21 cellular contexts compared by ENCODE assay signal in the genomic region with DNA sequence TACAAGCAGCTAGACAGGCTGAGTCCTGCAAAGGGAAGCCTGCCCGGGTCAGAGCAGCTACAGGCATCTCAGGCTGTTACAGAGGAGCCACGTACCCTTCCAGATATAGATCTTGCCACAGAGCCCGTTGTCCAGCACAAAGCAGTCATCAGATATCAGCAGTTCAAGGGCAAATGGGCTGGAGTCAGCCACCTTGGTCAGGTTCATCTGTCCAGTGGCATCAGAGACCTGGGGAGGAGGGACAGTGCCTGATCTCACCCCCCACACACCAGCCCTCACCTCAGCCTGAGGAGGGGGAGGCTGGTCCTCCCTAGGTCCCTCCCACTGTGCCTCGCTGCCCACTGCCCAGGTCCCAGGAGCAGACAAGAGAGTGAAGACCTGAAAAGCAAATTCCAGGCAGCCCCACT. TPM values are rescaled to one million over a fixed set of nuclear protein-coding genes. Genes with fewer than 3 reads are reported as not detected.
DNase-seq lines count a peak whose midpoint lies in the region; ATAC-seq, FAIRE-seq and TF ChIP-seq lines count a peak whose summit lies in the region.
"Had no signal": no experiment of that assay in that cellular context is flagged by ENCODE, and none has a peak within 500 bp of the region (broad histone marks: within the 10 kb centered on the region; RNA-seq: fewer than 3 reads in every experiment).

No MANE protein-coding gene starts in this region.

- no peak overlapping the region for H2AFZ ChIP-seq in HepG2 (ENCODE audit: low read length)
- H2AFZ ChIP-seq in MM.1S (ENCODE audit: low read length): no peak overlapping the region
- H2AFZ ChIP-seq: neural progenitor cell had no signal

- intact Hi-C loops in HepG2 (cut with micrococcal nuclease; ENCODE audit: unreplicated experiment) (no loop called here), spleen (cut with DNase I; ENCODE audit: low total_unique reads) (no loop called here)

- H3K4me2 ChIP-seq in BLaER1 (no peak overlapping the region), HepG2 (ENCODE audit: low read depth, low read length) (no peak overlapping the region), MM.1S (ENCODE audit: low read depth, low read length) (no peak overlapping the region)
- H3K4me2 ChIP-seq: neural progenitor cell had no signal

- H4K20me1 ChIP-seq in BLaER1: no peaks in the 10 kb centered on the region
- H4K20me1 ChIP-seq in HepG2 (ENCODE audit: insufficient read depth, low read length): no peaks in the 10 kb centered on the region
- H4K20me1 ChIP-seq in MM.1S (ENCODE audit: insufficient read depth, low read length): no peaks in the 10 kb centered on the region

- TF ChIP-seq POLR2A in HepG2 (IDR thresholded peaks at IDR 0.05; ENCODE audit: insufficient read depth in 1 of 2, low read depth in 2 of 2, low read length in 2 of 2) (no peak), spleen (IDR thresholded peaks at IDR 0.05) (no peak)

- POLR2A ChIA-PET in HepG2 (lab: Yijun Ruan, JAX): interaction anchor here (1.5 to 1.6 kb wide), 2 partner anchors 21 to 163 kb away, joined by 5 to 6 read pairs; partner anchors contain the start of genes GGCX and SH2D6

- peak overlapping the region; percentile 14; the same call in 1 of the 2 replicates for H3K27ac ChIP-seq in BLaER1
- no peak overlapping the region for H3K27ac ChIP-seq in RWPE2 (ENCODE audit: poor library complexity, severe bottlenecking)
- H3K27ac ChIP-seq in HepG2 (ENCODE audit: extremely low read length, insufficient read depth, low read length): no peak overlapping the region
- peak overlapping the region in 1 of 8 donors; percentile 7 for H3K27ac ChIP-seq in spleen
- H3K27ac ChIP-seq in MM.1S (ENCODE audit: low read length): no peak overlapping the region
- H3K27ac ChIP-seq: neural progenitor cell, SJCRH30 had no signal

- peaks cover 13% of the 10 kb centered on the region; the same call in 1 of the 2 replicates for H3F3A ChIP-seq in MM.1S (ENCODE audit: insufficient read depth, low read length)

- H3K9me3 ChIP-seq in BLaER1 (no peaks in the 10 kb centered on the region), RWPE2 (ENCODE audit: severe bottlenecking) (no peaks in the 10 kb centered on the region), HepG2 (ENCODE audit: low read length) (no peaks in the 10 kb centered on the region), spleen (peaks cover 0 to 4% (median 0%) of the 10 kb centered on the region in 8 donors), MM.1S (replicated peaks; ENCODE audit: insufficient read depth, low read length) (no peaks in the 10 kb centered on the region)

- CTCF ChIA-PET in HepG2 (lab: Yijun Ruan, JAX; ENCODE audit: low intra/inter-chr PET ratio, low total read pairs): no interaction called here

- H3K27me3 ChIP-seq in BLaER1: no peaks in the 10 kb centered on the region
- no peaks in the 10 kb centered on the region for H3K27me3 ChIP-seq in RWPE2 (ENCODE audit: insufficient read depth, poor library complexity, severe bottlenecking)
- no peaks in the 10 kb centered on the region for H3K27me3 ChIP-seq in HepG2 (ENCODE audit: control insufficient read depth in 1 of 2, insufficient read depth in 2 of 2, low read length in 2 of 2)
- no peaks in the 10 kb centered on the region for H3K27me3 ChIP-seq in spleen (replicated peaks in 1 of 7)
- no peaks in the 10 kb centered on the region for H3K27me3 ChIP-seq in MM.1S (replicated peaks; ENCODE audit: insufficient read depth, low read length)
- H3K27me3 ChIP-seq: neural progenitor cell, SJCRH30 had no signal

- no TSS peak for BruUV-seq in HepG2 (replicated peaks; lab: Mats Ljungman, UMichigan)

- H3K36me3 ChIP-seq in BLaER1 (peaks cover 83% of the 10 kb centered on the region), RWPE2 (ENCODE audit: low read depth) (peaks cover 76% of the 10 kb centered on the region), HepG2 (replicated peaks in 1 of 2; ENCODE audit: control insufficient read depth in 1 of 2, insufficient read depth in 2 of 2, low read length in 2 of 2) (no peaks in the 10 kb centered on the region), spleen (peaks cover 0 to 90% (median 19%) of the 10 kb centered on the region in 6 donors), MM.1S (replicated peaks; ENCODE audit: insufficient read depth, low read length) (no peaks in the 10 kb centered on the region)
- H3K36me3 ChIP-seq: neural progenitor cell, SJCRH30 had no signal

- H3K9ac ChIP-seq in BLaER1: 0 out of 2 replicates have a peak overlapping the region, but pooled peaks have one; percentile 12
- no peak overlapping the region for H3K9ac ChIP-seq in HepG2 (ENCODE audit: insufficient read depth, low read depth, low read length)
- no peak overlapping the region for H3K9ac ChIP-seq in MM.1S (ENCODE audit: low read length)
- H3K9ac ChIP-seq: neural progenitor cell had no signal

- TF ChIP-seq RAD21 in HepG2 (CRISPR knock-in tag; IDR thresholded peaks at IDR 0.05): no peak

- no peaks in the 10 kb centered on the region for H3K79me2 ChIP-seq in HepG2 (ENCODE audit: insufficient read depth, low read length)
- H3K79me2 ChIP-seq in MM.1S (ENCODE audit: low read length): no peaks in the 10 kb centered on the region

- H3K9me2 ChIP-seq in MM.1S (replicated peaks; ENCODE audit: insufficient read depth, low read length): no peaks in the 10 kb centered on the region

- no peak for FAIRE-seq in HepG2 (lab: Jason Lieb, UNC)
- FAIRE-seq: endometrium, H1 had no signal

- in situ Hi-C loops in HepG2 (cut with HindIII; ENCODE audit: extremely low pct_ligation_motif_present, low pct_unique_long_range_greater_than_20kb): no loop called here

- TF ChIP-seq EP300 in HepG2 (IDR thresholded peaks at IDR 0.05; ENCODE audit: low read depth in 2 of 2, low read length in 2 of 2): no peak
- TF ChIP-seq EP300 in HepG2 (CRISPR knock-in tag; IDR thresholded peaks at IDR 0.05; ENCODE audit: borderline replicate concordance): no peak

- ATAC-seq in RWPE2 (ENCODE audit: low read depth) (no peak), HepG2 (peak; percentile 11; the same call in 1 of the 3 replicates)
- ATAC-seq: PC-3 had no signal

- H3K4me3 ChIP-seq in BLaER1: no peak overlapping the region
- no peak overlapping the region for H3K4me3 ChIP-seq in RWPE2 (ENCODE audit: severe bottlenecking)
- H3K4me3 ChIP-seq in HepG2 (replicated peaks in 1 of 3; ENCODE audit: insufficient read depth in 1 of 3, low read depth in 2 of 3, low read length in 3 of 3): no peak overlapping the region
- no peak overlapping the region for H3K4me3 ChIP-seq in spleen
- H3K4me3 ChIP-seq in MM.1S (ENCODE audit: low read length): no peak overlapping the region
- H3K4me3 ChIP-seq: neural progenitor cell, SJCRH30 had no signal

- DNase-seq in RWPE2 (ENCODE audit: low spot score): peak; percentile 30
- no peak for DNase-seq in HepG2 (ENCODE audit: low spot score)
- DNase-seq in spleen: peak; percentile 64
- no peak for DNase-seq in NOMO-1 treated with dmso at 0.1 percent for 144 hours (lab: John Stamatoyannopoulos, UW; ENCODE audit: unreplicated experiment)
- DNase-seq in D341Med (ENCODE audit: low spot score): no peak
- DNase-seq in MM.1S: no peak
- DNase-seq in activated naive CD4-positive, alpha-beta T cell (lab: John Stamatoyannopoulos, UW): no peak
- DNase-seq: activated CD4-positive, alpha-beta T cell treated with anti-CD3 and anti-CD28 coated beads, Interleukin-2, amount 10 ng/mL, durations not matched to agents 7 days and 5 days; CD4-positive, CD25-positive, alpha-beta regulatory T cell; NCI-H1048; NCI-H187 treated with DMSO at 0.1 percent for 48 hours; NCI-H2227 treated with DMSO at 0.1 percent for 48 hours; NCI-H82; PC-3; SJCRH30; stimulated activated CD4-positive, alpha-beta T cell treated with anti-CD3 and anti-CD28 coated beads, Interleukin-4, amount 100 ng/mL, for 4 hours; stimulated activated naive CD8-positive, alpha-beta T cell treated with anti-CD3 and anti-CD28 coated beads, Interleukin-15, amount 100 ng/mL, for 72 hours had no signal

- H3K4me1 ChIP-seq in BLaER1 (peaks cover 33% of the 10 kb centered on the region), RWPE2 (ENCODE audit: insufficient read depth, poor library complexity, severe bottlenecking) (no peaks in the 10 kb centered on the region), HepG2 (ENCODE audit: insufficient read depth, low read length) (peaks cover 38% of the 10 kb centered on the region), spleen (peaks cover 0 to 23% (median 9%) of the 10 kb centered on the region in 6 donors), MM.1S (ENCODE audit: low read length) (peaks cover 16% of the 10 kb centered on the region)
- H3K4me1 ChIP-seq: neural progenitor cell, SJCRH30 had no signal

- 25% methylated on average over 2 of the region's 4 CpGs for WGBS in HepG2 (ENCODE audit: low lambda C conversion rate)
- 77 to 93% (median 84%) methylated on average over 3 to 4 of the region's 4 CpGs for WGBS in spleen, 5 donors

- no peak for TF ChIP-seq CTCF in RWPE2 (IDR thresholded peaks at IDR 0.05; ENCODE audit: poor library complexity, severe bottlenecking)
- TF ChIP-seq CTCF in HepG2 (CRISPR knock-in tag; IDR thresholded peaks at IDR 0.05): no peak
- no peak for TF ChIP-seq CTCF in spleen (IDR thresholded peaks at IDR 0.05 in 8 of 11, conservative IDR thresholded peaks at IDR 0.05 in 3 of 11)
- TF ChIP-seq CTCF in MM.1S (IDR thresholded peaks at IDR 0.05; ENCODE audit: low read length): no peak

RNA-seq across cellular contexts. Expression of gene CAPG, which starts 12.2 kb away (rescaled TPM):
- total RNA-seq in HepG2 (2016; rRNA removed; fragmentation: Illumina TruSeq; extraction: Trizol) (18.2 and 26.5 TPM in 2 replicates), spleen (10 to 100 TPM; 31.1 to 62.6 (median 47.1) TPM)
- total RNA-seq in HepG2 (2016; cell fraction: cytosol; rRNA removed; fragmentation: Illumina TruSeq; extraction: Trizol; ENCODE audit: low read depth): 3.5 and 5.7 TPM in 2 replicates
- 22.4 and 25.2 TPM in 2 replicates for total RNA-seq in HepG2 (2016; cell fraction: insoluble cytoplasmic fraction; rRNA removed; fragmentation: Illumina TruSeq; extraction: Trizol)
- total RNA-seq in HepG2 (2016; cell fraction: membrane; rRNA removed; fragmentation: Illumina TruSeq; extraction: Trizol): 7.7 TPM in 2 replicates
- total RNA-seq in HepG2 (2016; cell fraction: nucleus; rRNA removed; fragmentation: Illumina TruSeq; extraction: Trizol): 6.2 and 8.8 TPM in 2 replicates
- polyA plus RNA-seq in HepG2 (2011; rRNA removed) (10.6 and 12.7 TPM in 2 replicates), spleen (100 to 1,000 TPM in 2 of 3 donors, 10 to 100 TPM in 1; 74.6 to 196 (median 115) TPM)
- 7.9 and 13.0 TPM in 2 replicates for polyA plus RNA-seq in HepG2 (2011; cell fraction: cytosol; rRNA removed)
- polyA plus RNA-seq in HepG2 (2011; cell fraction: nucleus; rRNA removed): 6.3 and 7.4 TPM in 2 replicates
- 6.7 and 7.8 TPM in 2 replicates for polyA plus RNA-seq in HepG2 (2012)
- 2.9 and 4.2 TPM in 2 replicates for polyA plus RNA-seq in HepG2 (2016; cell fraction: cytosol; fragmentation: Illumina TruSeq; extraction: Trizol; ENCODE audit: low read depth)
- 18.1 and 22.6 TPM in 2 replicates for polyA plus RNA-seq in HepG2 (2016; cell fraction: insoluble cytoplasmic fraction; fragmentation: Illumina TruSeq; extraction: Trizol; ENCODE audit: low read depth)
- polyA plus RNA-seq in HepG2 (2016; cell fraction: membrane; fragmentation: Illumina TruSeq; extraction: Trizol; ENCODE audit: low read depth): 3.2 and 4.7 TPM in 2 replicates
- 11.5 and 13.0 TPM in 2 replicates for polyA plus RNA-seq in HepG2 (2016; cell fraction: nucleus; fragmentation: Illumina TruSeq; extraction: Trizol; ENCODE audit: insufficient read depth, low read depth)
- polyA minus RNA-seq in HepG2 (2011; rRNA and poly(A)+ RNA removed; ENCODE audit: low replicate concordance): 9.5 and 243 TPM in 2 replicates
- 5.7 and 10.2 TPM in 2 replicates for polyA minus RNA-seq in HepG2 (2011; cell fraction: cytosol; rRNA and poly(A)+ RNA removed)
- polyA minus RNA-seq in HepG2 (2011; cell fraction: nucleus; rRNA and poly(A)+ RNA removed): 3.7 and 5.7 TPM in 2 replicates

RNA-seq across cellular contexts. Expression of gene SH2D6, which starts 20.6 kb away (rescaled TPM):
- total RNA-seq in HepG2 (2016; rRNA removed; fragmentation: Illumina TruSeq; extraction: Trizol) (0.11 and 0.29 TPM in 2 replicates), spleen (under 1 TPM in 1 of 7 donors, not detected in 6; 0.94 TPM)
- total RNA-seq in HepG2 (2016; cell fraction: cytosol; rRNA removed; fragmentation: Illumina TruSeq; extraction: Trizol; ENCODE audit: low read depth): 1.1 and 1.3 TPM in 2 replicates
- total RNA-seq in HepG2 (2016; cell fraction: insoluble cytoplasmic fraction; rRNA removed; fragmentation: Illumina TruSeq; extraction: Trizol): 0.41 TPM in 1 of 2 replicates, not detected in the other
- total RNA-seq in HepG2 (2016; cell fraction: membrane; rRNA removed; fragmentation: Illumina TruSeq; extraction: Trizol): 1.6 and 1.9 TPM in 2 replicates
- 0.93 and 1.0 TPM in 2 replicates for total RNA-seq in HepG2 (2016; cell fraction: nucleus; rRNA removed; fragmentation: Illumina TruSeq; extraction: Trizol)
- polyA plus RNA-seq in HepG2 (2011; rRNA removed) (0.18 and 0.26 TPM in 2 replicates), spleen (under 1 TPM in 1 of 3 donors, not detected in 2; 0.20 TPM)
- polyA plus RNA-seq in HepG2 (2011; cell fraction: cytosol; rRNA removed): 0.08 and 0.21 TPM in 2 replicates
- polyA plus RNA-seq in HepG2 (2011; cell fraction: nucleus; rRNA removed): 0.19 and 0.51 TPM in 2 replicates
- not detected in 2 replicates for polyA plus RNA-seq in HepG2 (2012)
- not detected in 2 replicates for polyA plus RNA-seq in HepG2 (2016; cell fraction: cytosol; fragmentation: Illumina TruSeq; extraction: Trizol; ENCODE audit: low read depth)
- not detected in 2 replicates for polyA plus RNA-seq in HepG2 (2016; cell fraction: insoluble cytoplasmic fraction; fragmentation: Illumina TruSeq; extraction: Trizol; ENCODE audit: low read depth)
- polyA plus RNA-seq in HepG2 (2016; cell fraction: membrane; fragmentation: Illumina TruSeq; extraction: Trizol; ENCODE audit: low read depth): 0.26 and 0.30 TPM in 2 replicates
- 1.2 TPM in 1 of 2 replicates, not detected in the other for polyA plus RNA-seq in HepG2 (2016; cell fraction: nucleus; fragmentation: Illumina TruSeq; extraction: Trizol; ENCODE audit: insufficient read depth, low read depth)
- 0.74 and 1.7 TPM in 2 replicates for polyA minus RNA-seq in HepG2 (2011; rRNA and poly(A)+ RNA removed; ENCODE audit: low replicate concordance)
- polyA minus RNA-seq in HepG2 (2011; cell fraction: cytosol; rRNA and poly(A)+ RNA removed): 0.69 and 1.3 TPM in 2 replicates
- 0.77 and 1.6 TPM in 2 replicates for polyA minus RNA-seq in HepG2 (2011; cell fraction: nucleus; rRNA and poly(A)+ RNA removed)
- total RNA-seq: H1, PC-3 had no signal
- polyA plus RNA-seq: CD4-positive, CD25-positive, alpha-beta regulatory T cell had no signal

RNA-seq across cellular contexts. Expression of gene ELMOD3, which starts 43.4 kb away (rescaled TPM):
- total RNA-seq in HepG2 (2016; rRNA removed; fragmentation: Illumina TruSeq; extraction: Trizol) (10.3 and 13.3 TPM in 2 replicates), spleen (10 to 100 TPM; 21.0 to 38.0 (median 24.5) TPM)
- total RNA-seq in HepG2 (2016; cell fraction: cytosol; rRNA removed; fragmentation: Illumina TruSeq; extraction: Trizol; ENCODE audit: low read depth): 6.9 and 7.5 TPM in 2 replicates
- total RNA-seq in HepG2 (2016; cell fraction: insoluble cytoplasmic fraction; rRNA removed; fragmentation: Illumina TruSeq; extraction: Trizol): 10.3 and 15.0 TPM in 2 replicates
- total RNA-seq in HepG2 (2016; cell fraction: membrane; rRNA removed; fragmentation: Illumina TruSeq; extraction: Trizol): 8.8 and 9.5 TPM in 2 replicates
- 16.6 and 22.7 TPM in 2 replicates for total RNA-seq in HepG2 (2016; cell fraction: nucleus; rRNA removed; fragmentation: Illumina TruSeq; extraction: Trizol)
- polyA plus RNA-seq in HepG2 (2011; rRNA removed) (19.5 and 21.4 TPM in 2 replicates), spleen (10 to 100 TPM; 14.4 to 28.0 (median 23.9) TPM)
- polyA plus RNA-seq in HepG2 (2011; cell fraction: cytosol; rRNA removed): 11.0 and 11.1 TPM in 2 replicates
- polyA plus RNA-seq in HepG2 (2011; cell fraction: nucleus; rRNA removed): 56.3 and 61.9 TPM in 2 replicates
- polyA plus RNA-seq in HepG2 (2012): 9.6 and 10.3 TPM in 2 replicates
- polyA plus RNA-seq in HepG2 (2016; cell fraction: cytosol; fragmentation: Illumina TruSeq; extraction: Trizol; ENCODE audit: low read depth): 2.4 and 3.2 TPM in 2 replicates
- 9.4 TPM in 2 replicates for polyA plus RNA-seq in HepG2 (2016; cell fraction: insoluble cytoplasmic fraction; fragmentation: Illumina TruSeq; extraction: Trizol; ENCODE audit: low read depth)
- 6.4 and 6.6 TPM in 2 replicates for polyA plus RNA-seq in HepG2 (2016; cell fraction: membrane; fragmentation: Illumina TruSeq; extraction: Trizol; ENCODE audit: low read depth)
- polyA plus RNA-seq in HepG2 (2016; cell fraction: nucleus; fragmentation: Illumina TruSeq; extraction: Trizol; ENCODE audit: insufficient read depth, low read depth): 34.9 and 37.5 TPM in 2 replicates
- polyA minus RNA-seq in HepG2 (2011; rRNA and poly(A)+ RNA removed; ENCODE audit: low replicate concordance): 14.8 and 18.1 TPM in 2 replicates
- polyA minus RNA-seq in HepG2 (2011; cell fraction: cytosol; rRNA and poly(A)+ RNA removed): 3.2 and 4.1 TPM in 2 replicates
- 19.1 and 24.5 TPM in 2 replicates for polyA minus RNA-seq in HepG2 (2011; cell fraction: nucleus; rRNA and poly(A)+ RNA removed)

RNA-seq across cellular contexts. Expression of gene RETSAT, which starts 43.6 kb away (rescaled TPM):
- total RNA-seq in HepG2 (2016; rRNA removed; fragmentation: Illumina TruSeq; extraction: Trizol): 17.2 and 46.7 TPM in 2 replicates
- total RNA-seq in HepG2 (2016; cell fraction: cytosol; rRNA removed; fragmentation: Illumina TruSeq; extraction: Trizol; ENCODE audit: low read depth): 10.9 and 12.3 TPM in 2 replicates
- 18.1 and 44.6 TPM in 2 replicates for total RNA-seq in HepG2 (2016; cell fraction: insoluble cytoplasmic fraction; rRNA removed; fragmentation: Illumina TruSeq; extraction: Trizol)
- 15.7 and 17.3 TPM in 2 replicates for total RNA-seq in HepG2 (2016; cell fraction: membrane; rRNA removed; fragmentation: Illumina TruSeq; extraction: Trizol)
- 50.8 and 58.5 TPM in 2 replicates for total RNA-seq in HepG2 (2016; cell fraction: nucleus; rRNA removed; fragmentation: Illumina TruSeq; extraction: Trizol)
- polyA plus RNA-seq in HepG2 (2011; rRNA removed): 61.0 and 88.0 TPM in 2 replicates
- polyA plus RNA-seq in HepG2 (2011; cell fraction: cytosol; rRNA removed): 45.6 and 61.3 TPM in 2 replicates
- polyA plus RNA-seq in HepG2 (2011; cell fraction: nucleus; rRNA removed): 145 and 168 TPM in 2 replicates
- polyA plus RNA-seq in HepG2 (2012): 76.9 and 78.5 TPM in 2 replicates
- 4.6 and 4.8 TPM in 2 replicates for polyA plus RNA-seq in HepG2 (2016; cell fraction: cytosol; fragmentation: Illumina TruSeq; extraction: Trizol; ENCODE audit: low read depth)
- polyA plus RNA-seq in HepG2 (2016; cell fraction: insoluble cytoplasmic fraction; fragmentation: Illumina TruSeq; extraction: Trizol; ENCODE audit: low read depth): 15.6 and 17.6 TPM in 2 replicates
- 9.2 and 10.8 TPM in 2 replicates for polyA plus RNA-seq in HepG2 (2016; cell fraction: membrane; fragmentation: Illumina TruSeq; extraction: Trizol; ENCODE audit: low read depth)
- 96.7 and 99.7 TPM in 2 replicates for polyA plus RNA-seq in HepG2 (2016; cell fraction: nucleus; fragmentation: Illumina TruSeq; extraction: Trizol; ENCODE audit: insufficient read depth, low read depth)
- 163 and 207 TPM in 2 replicates for polyA minus RNA-seq in HepG2 (2011; rRNA and poly(A)+ RNA removed; ENCODE audit: low replicate concordance)
- 39.9 and 52.7 TPM in 2 replicates for polyA minus RNA-seq in HepG2 (2011; cell fraction: cytosol; rRNA and poly(A)+ RNA removed)
- polyA minus RNA-seq in HepG2 (2011; cell fraction: nucleus; rRNA and poly(A)+ RNA removed): 60.9 and 82.7 TPM in 2 replicates
- total RNA-seq in spleen: 10 to 100 TPM; 18.7 to 35.7 (median 28.3) TPM
- polyA plus RNA-seq in spleen: 10 to 100 TPM in 1 of 3 donors, 1 to 10 TPM in 2; 6.3 to 10.0 (median 6.4) TPM

Comparison
In these comparisons a context has a peak if more than half of its experiments do, and no peak if none do; other contexts are left out.
1. DNase-seq: peak in RWPE2 (single experiment) and spleen (single experiment); none in HepG2 (single experiment), NOMO-1 treated with dmso at 0.1 percent for 144 hours (single experiment), D341Med (single experiment), MM.1S (single experiment) and activated naive CD4-positive, alpha-beta T cell (0 of 4).